8 cellular contexts compared by ENCODE assay signal in genomic region chr14:62117010-62117717, GRCh38.
DNase-seq lines count a peak whose midpoint lies in the region; ATAC-seq and TF ChIP-seq lines count a peak whose summit lies in the region.

No MANE protein-coding gene starts in this region.

- no peak overlapping the region; the same call in 1 of the 2 replicates for H3K9ac ChIP-seq in iPS-20b (ENCODE audit: low read depth, low read length)
- H3K9ac ChIP-seq in skeletal muscle satellite cell (ENCODE audit: low read depth, low read length), result no peak overlapping the region

- peak overlapping the region; percentile 52 for H3K4me2 ChIP-seq in skeletal muscle satellite cell (ENCODE audit: low read length)

- no peak overlapping the region for H3K4me3 ChIP-seq in body of pancreas
- H3K4me3 ChIP-seq in iPS-20b (ENCODE audit: low read length), result peak overlapping the region; percentile 73
- no peak overlapping the region for H3K4me3 ChIP-seq in skeletal muscle satellite cell (ENCODE audit: low read length)

- peak in 2 of 3 donors; percentile 25 to 58 for TF ChIP-seq POLR2A in body of pancreas (IDR thresholded peaks at IDR 0.05)

- no peaks in the 10 kb centered on the region for H3K9me3 ChIP-seq in body of pancreas
- H3K9me3 ChIP-seq in iPS-20b (ENCODE audit: insufficient read depth, low read depth, low read length), result no peaks in the 10 kb centered on the region
- H3K9me3 ChIP-seq in skeletal muscle satellite cell (replicated peaks; ENCODE audit: low read length), result no peaks in the 10 kb centered on the region

- peaks cover 0 to 13% of the 10 kb centered on the region in 2 donors for H3K27me3 ChIP-seq in body of pancreas
- peaks cover 54% of the 10 kb centered on the region for H3K27me3 ChIP-seq in iPS-20b (ENCODE audit: insufficient read depth, low read length)
- peaks cover 86% of the 10 kb centered on the region for H3K27me3 ChIP-seq in skeletal muscle satellite cell (ENCODE audit: control insufficient read depth, insufficient read depth, low read length)

- no peak overlapping the region for H3K27ac ChIP-seq in body of pancreas
- H3K27ac ChIP-seq in iPS-20b (ENCODE audit: low read length), result no peak overlapping the region

- DNase-seq in D341Med (ENCODE audit: low spot score), result peak; percentile 81
- DNase-seq in T-helper 9 cell, result peak; percentile 17
- peak; percentile 59 to 76 (median 72) for DNase-seq in body of pancreas
- no peak for DNase-seq in epidermal melanocyte (ENCODE audit: insufficient read length, low spot score)

- peak; percentile 95 for ATAC-seq in GM21576 (IDR thresholded peaks at IDR 0.05; ENCODE audit: unreplicated experiment)
- peak; percentile 82 for ATAC-seq in body of pancreas

- H3K36me3 ChIP-seq in body of pancreas (replicated peaks in 1 of 2; ENCODE audit: insufficient read depth in 1 of 2, low read depth in 2 of 2) (no peaks in the 10 kb centered on the region), iPS-20b (ENCODE audit: insufficient read depth, low read depth, low read length) (no peaks in the 10 kb centered on the region), skeletal muscle satellite cell (ENCODE audit: insufficient read depth, low read length) (no peaks in the 10 kb centered on the region)

- TF ChIP-seq CTCF in LNCAP (IDR thresholded peaks at IDR 0.05) (peak; percentile 20; the same call in 1 of the 2 replicates), body of pancreas (IDR thresholded peaks at IDR 0.05) (peak; percentile 18 to 57 (median 39))

- 9 to 13% methylated on average over 25 to 55 of the region's 55 CpGs for WGBS in body of pancreas, 2 donors

- intact Hi-C loops in body of pancreas (cut with DNase I), result no loop called here

- peaks cover 10% of the 10 kb centered on the region for H3K4me1 ChIP-seq in body of pancreas
- H3K4me1 ChIP-seq in iPS-20b (ENCODE audit: insufficient read depth, low read length), result peaks cover 7% of the 10 kb centered on the region; the same call in 1 of the 2 replicates
- peaks cover 3% of the 10 kb centered on the region for H3K4me1 ChIP-seq in skeletal muscle satellite cell (ENCODE audit: control insufficient read depth, insufficient read depth, low read length)
